8 cellular contexts compared by ENCODE assay signal in the genomic region with DNA sequence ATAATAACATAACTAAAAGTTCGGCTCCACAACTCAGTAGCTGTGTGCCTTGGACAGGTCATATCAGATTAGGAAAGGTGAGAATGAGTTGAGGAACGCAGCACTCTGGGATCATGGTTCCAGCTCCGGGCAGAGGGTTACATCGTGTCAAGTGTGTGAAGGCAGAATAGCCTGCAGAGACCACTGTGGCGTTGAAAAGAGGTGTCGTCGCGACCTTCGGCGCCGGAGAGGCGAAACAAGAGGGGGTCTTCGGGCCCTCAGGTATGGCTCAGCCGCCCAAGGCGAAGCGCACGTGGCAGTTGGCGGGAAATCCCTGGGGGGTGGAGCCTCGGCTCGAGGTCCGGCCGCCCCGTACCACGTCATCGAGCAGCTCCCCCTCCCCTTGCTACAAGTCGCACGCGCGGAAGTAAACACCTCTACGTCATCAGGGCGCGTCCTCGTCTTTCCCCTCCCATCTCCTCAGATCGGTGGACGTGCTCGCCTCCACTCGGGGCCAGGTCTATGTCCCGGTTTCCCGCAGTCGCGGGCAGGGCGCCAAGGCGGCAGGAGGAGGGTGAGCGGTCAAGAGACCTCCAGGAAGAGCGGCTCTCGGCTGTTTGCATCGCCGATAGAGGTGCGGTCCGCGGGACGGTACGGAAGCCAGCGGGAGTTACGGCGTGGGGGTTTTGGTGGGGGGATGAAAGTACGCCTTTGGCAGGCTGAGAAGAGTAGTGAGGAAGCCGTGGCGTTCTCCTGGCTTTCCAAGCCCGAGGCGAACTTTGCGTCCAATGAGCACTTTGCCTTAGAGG. TPM values are rescaled to one million over a fixed set of nuclear protein-coding genes. Genes with fewer than 3 reads are reported as not detected.
A peak's percentile ranks its signal among the peaks of the same experiment; 100 is the strongest.
DNase-seq lines count a peak whose midpoint lies in the region; ATAC-seq, FAIRE-seq and TF ChIP-seq lines count a peak whose summit lies in the region.

A gene with protein sequence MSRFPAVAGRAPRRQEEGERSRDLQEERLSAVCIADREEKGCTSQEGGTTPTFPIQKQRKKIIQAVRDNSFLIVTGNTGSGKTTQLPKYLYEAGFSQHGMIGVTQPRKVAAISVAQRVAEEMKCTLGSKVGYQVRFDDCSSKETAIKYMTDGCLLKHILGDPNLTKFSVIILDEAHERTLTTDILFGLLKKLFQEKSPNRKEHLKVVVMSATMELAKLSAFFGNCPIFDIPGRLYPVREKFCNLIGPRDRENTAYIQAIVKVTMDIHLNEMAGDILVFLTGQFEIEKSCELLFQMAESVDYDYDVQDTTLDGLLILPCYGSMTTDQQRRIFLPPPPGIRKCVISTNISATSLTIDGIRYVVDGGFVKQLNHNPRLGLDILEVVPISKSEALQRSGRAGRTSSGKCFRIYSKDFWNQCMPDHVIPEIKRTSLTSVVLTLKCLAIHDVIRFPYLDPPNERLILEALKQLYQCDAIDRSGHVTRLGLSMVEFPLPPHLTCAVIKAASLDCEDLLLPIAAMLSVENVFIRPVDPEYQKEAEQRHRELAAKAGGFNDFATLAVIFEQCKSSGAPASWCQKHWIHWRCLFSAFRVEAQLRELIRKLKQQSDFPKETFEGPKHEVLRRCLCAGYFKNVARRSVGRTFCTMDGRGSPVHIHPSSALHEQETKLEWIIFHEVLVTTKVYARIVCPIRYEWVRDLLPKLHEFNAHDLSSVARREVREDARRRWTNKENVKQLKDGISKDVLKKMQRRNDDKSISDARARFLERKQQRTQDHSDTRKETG (plus strand): TSS at position 440 of the 788 bp plus-strand sequence. CDS start 62 bp downstream, at position 502.

- H3K9ac ChIP-seq in kidney (ENCODE audit: low read length in 2 of 2), result peak within 1 kb of the TSS; percentile 0 to 73

- peaks cover 0 to 7% of the 10 kb centered on the region in 2 donors for H3K4me1 ChIP-seq in kidney (ENCODE audit: control insufficient read depth in 1 of 2, insufficient read depth in 1 of 2, low read depth in 1 of 2, low read length in 2 of 2)

- CTCF ChIA-PET in AG04450 (lab: Charles Lee), result interaction anchor here (0.7 to 2.8 kb wide), 3 partner anchors 44 to 255 kb away, joined by 3 to 6 read pairs (median 3); no protein-coding TSS in a partner anchor

- H3K27ac ChIP-seq in AG04450 (ENCODE audit: low read depth, low read length) (peak within 1 kb of the TSS; percentile 72), kidney (ENCODE audit: low read depth in 2 of 2, low read length in 2 of 2) (peak within 1 kb of the TSS; percentile 51 to 61)

- H3K27me3 ChIP-seq in AG04450 (ENCODE audit: control insufficient read depth, insufficient read depth, low read length), result no peaks in the 10 kb centered on the region

- no peak for FAIRE-seq in kidney (lab: Jason Lieb, UNC)

- peak; percentile 83 for ATAC-seq in GM19023 (IDR thresholded peaks at IDR 0.05; ENCODE audit: unreplicated experiment)
- ATAC-seq in HG03354 (IDR thresholded peaks at IDR 0.05; ENCODE audit: poor library complexity, severe bottlenecking, unreplicated experiment), result peak; percentile 84

- POLR2A ChIA-PET in AG04450 (lab: Yijun Ruan, JAX), result interaction anchor here (1.3 kb wide), 1 partner anchor 54 kb away, joined by 9 read pairs; a partner anchor contains a TSS

- TF ChIP-seq CTCF in AG04450 (IDR thresholded peaks at IDR 0.05; ENCODE audit: low read depth, low read length) (no peak), kidney (IDR thresholded peaks at IDR 0.05; ENCODE audit: borderline replicate concordance, extremely low read depth, insufficient read depth) (no peak)

- H3K36me3 ChIP-seq in kidney (ENCODE audit: control insufficient read depth in 1 of 2, insufficient read depth in 2 of 2, low read length in 2 of 2), result no peaks in the 10 kb centered on the region

- intact Hi-C loops in kidney (cut with DNase I), result no loop called here

- H3K4me3 ChIP-seq in AG04450 (ENCODE audit: low read depth, low read length) (peak within 1 kb of the TSS; percentile 100), kidney (ENCODE audit: low read length in 2 of 2) (peak within 1 kb of the TSS; percentile 68 to 86)

- H3K9me3 ChIP-seq in AG04450 (ENCODE audit: control insufficient read depth, insufficient read depth, low read length) (peaks cover 6% of the 10 kb centered on the region; the same call in 1 of the 2 replicates), kidney (ENCODE audit: control insufficient read depth in 1 of 2, low read length in 2 of 2) (no peaks in the 10 kb centered on the region)

- peak; percentile 85 for DNase-seq in AG04450 (ENCODE audit: low read depth, low spot score)
- DNase-seq in NCI-H510A (lab: John Stamatoyannopoulos, UW), result peak; percentile 97
- DNase-seq in activated CD4-positive, alpha-beta T cell treated with anti-CD3 and anti-CD28 coated beads for 1 hour, result peak; percentile 93
- DNase-seq in cerebellar nuclear complex (lab: John Stamatoyannopoulos, UW), result peak; percentile 37 to 55
- DNase-seq in kidney, result peak; percentile 98
- peak; percentile 82 to 92 for DNase-seq in stimulated activated CD4-positive, alpha-beta T cell treated with anti-CD3 and anti-CD28 coated beads, Interleukin-15, amount 100 ng/mL, for 1 hour (ENCODE audit: low read depth in 1 of 2, low spot score in 1 of 2)

RNA-seq across cellular contexts. Expression of the gene that starts here (rescaled TPM):
- polyA plus RNA-seq in AG04450 (2011; rRNA removed) (37.4 and 49.4 TPM in 2 replicates), kidney (ENCODE audit: insufficient read depth, low read depth, low replicate concordance) (23.8 TPM)
- 14.9 and 30.8 TPM in 2 replicates for polyA minus RNA-seq in AG04450 (2011; rRNA and poly(A)+ RNA removed)
- total RNA-seq in kidney, result 41.4 TPM

Comparison
In these comparisons a context has a peak if more than half of its experiments do, and no peak if none do; other contexts are left out.
1. Peak in every context shown above with its lines: DNase-seq, ATAC-seq, H3K4me3 ChIP-seq and H3K27ac ChIP-seq.
2. DNase-seq: peak in every context shown above with its lines; median percentile 98 in kidney; 97 in NCI-H510A; 93 in activated CD4-positive, alpha-beta T cell treated with anti-CD3 and anti-CD28 coated beads for 1 hour; 87 in stimulated activated CD4-positive, alpha-beta T cell treated with anti-CD3 and anti-CD28 coated beads, Interleukin-15, amount 100 ng/mL, for 1 hour; 85 in AG04450; 46 in cerebellar nuclear complex.